ENCODE assay signal across 28 cellular contexts in the genomic region with DNA sequence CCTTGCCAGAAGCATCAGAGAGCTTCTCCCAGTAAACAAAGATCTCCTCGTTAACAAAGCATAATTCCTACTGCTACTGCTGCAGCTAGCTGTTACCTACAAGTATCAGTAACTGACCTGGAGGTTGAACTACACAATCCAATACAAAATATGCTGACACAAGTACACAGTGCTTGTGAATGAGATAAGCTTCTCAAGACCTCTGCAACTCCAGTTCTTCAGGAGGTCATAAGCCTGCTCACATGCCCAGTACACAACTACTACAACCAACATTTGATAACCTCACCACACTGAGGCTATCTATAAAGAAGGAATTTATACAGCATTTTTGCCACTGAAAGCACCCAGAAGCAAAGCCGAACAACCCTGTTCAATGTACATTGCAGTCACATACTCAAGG.
"Had no signal": no experiment of that assay in that cellular context is flagged by ENCODE, and none has a peak within 500 bp of the region (broad histone marks: within the 10 kb centered on the region; RNA-seq: fewer than 3 reads in every experiment).

No MANE protein-coding gene starts in this region.

- H3K27ac Mint-ChIP-seq: mesothelial cell of epicardium; naive B cell; natural killer cell treated with Interleukin-12 subunit alpha and Interleukin-12 subunit beta and Interleukin-15 and Interleukin-18, amount 100 ng/mL, for 72 hours; stimulated activated naive CD8-positive, alpha-beta T cell treated with anti-CD3 and anti-CD28 coated beads, Interleukin-15, Interleukin-2, amounts not matched to agents 100 ng/mL and 50 ng/mL, for 24 hours had no signal

- H3K27me3 Mint-ChIP-seq: stimulated activated naive CD8-positive, alpha-beta T cell treated with anti-CD3 and anti-CD28 coated beads, Interleukin-15, Interleukin-2, amounts not matched to agents 100 ng/mL and 50 ng/mL, for 24 hours had no signal

- H3K4me2 ChIP-seq: hepatocyte had no signal

- H3K27me3 ChIP-seq: hepatocyte, pancreas, suprapubic skin, tibial artery, upper lobe of right lung had no signal

- H3K4me3 Mint-ChIP-seq: mesothelial cell of epicardium; naive B cell; natural killer cell treated with Interleukin-12 subunit alpha and Interleukin-12 subunit beta and Interleukin-15 and Interleukin-18, amount 100 ng/mL, for 72 hours; stimulated activated naive CD8-positive, alpha-beta T cell treated with anti-CD3 and anti-CD28 coated beads, Interleukin-15, Interleukin-2, amounts not matched to agents 100 ng/mL and 50 ng/mL, for 24 hours had no signal

- H3K4me1 ChIP-seq: left ventricle myocardium inferior, pancreas, prostate gland, suprapubic skin, tibial artery, upper lobe of right lung had no signal

- H3K9me3 Mint-ChIP-seq: natural killer cell treated with Interleukin-12 subunit alpha and Interleukin-12 subunit beta and Interleukin-15 and Interleukin-18, amount 100 ng/mL, for 72 hours; stimulated activated naive CD8-positive, alpha-beta T cell treated with anti-CD3 and anti-CD28 coated beads, Interleukin-15, Interleukin-2, amounts not matched to agents 100 ng/mL and 50 ng/mL, for 24 hours had no signal

- H3K27ac ChIP-seq: hepatocyte, left ventricle myocardium inferior, pancreas, prostate gland, skin epidermis, suprapubic skin, thoracic aorta, tibial artery, upper lobe of right lung had no signal

- H3K4me1 Mint-ChIP-seq: mesothelial cell of epicardium, naive B cell had no signal

- H3K4me3 ChIP-seq: hepatocyte, left ventricle myocardium inferior, lung, pancreas, prostate gland, skin epidermis, suprapubic skin, thoracic aorta, tibial artery, upper lobe of right lung had no signal

- ATAC-seq: pancreas, right cardiac atrium, sciatic nerve had no signal

- H2AFZ ChIP-seq: hepatocyte had no signal

- H3K9me3 ChIP-seq: pancreas, prostate gland, suprapubic skin, thoracic aorta, tibial artery, upper lobe of right lung had no signal

- DNase-seq: islet precursor cell; left ventricle myocardium inferior; mesendoderm; naive B cell; nucleus accumbens; pancreas; posterior cingulate gyrus; retina; right cardiac atrium; stimulated activated CD4-positive, alpha-beta T cell treated with anti-CD3 and anti-CD28 coated beads, Interleukin-12 subunit alpha, Interleukin-12 subunit beta, amount 100 ng/mL, for 4 hours; stimulated activated CD4-positive, alpha-beta T cell treated with anti-CD3 and anti-CD28 coated beads, Interleukin-15, amount 100 ng/mL, for 24 hours; stimulated activated CD4-positive, alpha-beta T cell treated with anti-CD3 and anti-CD28 coated beads, Interleukin-2, amount 100 ng/mL, for 24 hours; stimulated activated CD4-positive, alpha-beta T cell treated with anti-CD3 and anti-CD28 coated beads, Interleukin-4, amount 100 ng/mL, for 1 hour; stimulated activated naive CD4-positive, alpha-beta T cell; tibial artery; trophoblast cell; upper lobe of right lung had no signal

- H3K79me2 ChIP-seq: hepatocyte had no signal

- H3K36me3 ChIP-seq: left ventricle myocardium inferior, pancreas, prostate gland, suprapubic skin, thoracic aorta, tibial artery, upper lobe of right lung had no signal

- FAIRE-seq: pancreas, urothelium cell line had no signal

- H3K36me3 Mint-ChIP-seq: mesothelial cell of epicardium; naive B cell; natural killer cell treated with Interleukin-12 subunit alpha and Interleukin-12 subunit beta and Interleukin-15 and Interleukin-18, amount 100 ng/mL, for 72 hours had no signal
